Comparison of ENCODE assay signal across 1 cellular context in genomic region chr19:10717356-10718204, GRCh38.
TF ChIP-seq lines count a peak whose summit lies in the region.

Gene DNM2 (plus strand): TSS chr19:10718079. CDS start chr19:10718243, 164 bp downstream.

TF ChIP-seq in K562, 482 proteins besides CTCF, POLR2A, EP300 and RAD21 (continued from another document and continues in another):
- TF ChIP-seq NR0B1 (IDR thresholded peaks at IDR 0.05; ENCODE audit: partially characterized antibody): no peak
- no peak for TF ChIP-seq ZNF76 (CRISPR knock-in tag; IDR thresholded peaks at IDR 0.05; ENCODE audit: borderline replicate concordance)
- no peak for TF ChIP-seq ZBED1 (IDR thresholded peaks at IDR 0.05)
- no peak for TF ChIP-seq ZNF174 (CRISPR knock-in tag; IDR thresholded peaks at IDR 0.05)
- no peak for TF ChIP-seq BRCA1 (IDR thresholded peaks at IDR 0.05)
- no peak for TF ChIP-seq BRCA1 (CRISPR knock-in tag; IDR thresholded peaks at IDR 0.05)
- no peak for TF ChIP-seq ZNF780A (CRISPR knock-in tag; IDR thresholded peaks at IDR 0.05)
- TF ChIP-seq ESRRA (IDR thresholded peaks at IDR 0.05; ENCODE audit: borderline replicate concordance, low read depth): no peak
- TF ChIP-seq E2F5 (CRISPR knock-in tag; IDR thresholded peaks at IDR 0.05): no peak
- no peak for TF ChIP-seq POLR2B (IDR thresholded peaks at IDR 0.05; ENCODE audit: low read depth, partially characterized antibody)
- no peak for TF ChIP-seq ELF2 (CRISPR knock-in tag; IDR thresholded peaks at IDR 0.05)
- TF ChIP-seq ZBTB2 (IDR thresholded peaks at IDR 0.05): no peak
- no peak for TF ChIP-seq TRIM28 (IDR thresholded peaks at IDR 0.05)
- no peak for TF ChIP-seq ZKSCAN3 (CRISPR knock-in tag; IDR thresholded peaks at IDR 0.05)
- no peak for TF ChIP-seq ZNF311 (CRISPR knock-in tag; IDR thresholded peaks at IDR 0.05)
- no peak for TF ChIP-seq BCOR (IDR thresholded peaks at IDR 0.05)
- TF ChIP-seq MTF1 (CRISPR knock-in tag; IDR thresholded peaks at IDR 0.05; ENCODE audit: borderline replicate concordance): no peak
- TF ChIP-seq PREB (CRISPR knock-in tag; IDR thresholded peaks at IDR 0.05): no peak
- TF ChIP-seq ZNF518B (CRISPR knock-in tag; IDR thresholded peaks at IDR 0.05): no peak
- no peak for TF ChIP-seq U2AF2 (optimal IDR thresholded peaks at IDR 0.05; ENCODE audit: low read depth, low read length)
- no peak for TF ChIP-seq MEF2A (IDR thresholded peaks at IDR 0.05; ENCODE audit: control insufficient read depth, low read depth, low read length)
- TF ChIP-seq HBP1 (CRISPR knock-in tag; IDR thresholded peaks at IDR 0.05): no peak
- no peak for TF ChIP-seq GABPB2 (CRISPR knock-in tag; conservative IDR thresholded peaks at IDR 0.05)
- TF ChIP-seq EHMT2 (IDR thresholded peaks at IDR 0.05): no peak
- no peak; the same call in 1 of the 2 replicates for TF ChIP-seq HMGXB4 (CRISPR knock-in tag; IDR thresholded peaks at IDR 0.05)
- peak; percentile 75; the same call in 1 of the 2 replicates for TF ChIP-seq ZBTB7A (IDR thresholded peaks at IDR 0.05; ENCODE audit: borderline replicate concordance, control insufficient read depth, low read depth, low read length)
- no peak; the same call in none of the 2 replicates for TF ChIP-seq TFAP4 (CRISPR knock-in tag; IDR thresholded peaks at IDR 0.05; ENCODE audit: borderline replicate concordance)
- TF ChIP-seq MXD1 (CRISPR knock-in tag; IDR thresholded peaks at IDR 0.05; ENCODE audit: borderline replicate concordance, poor library complexity, severe bottlenecking): no peak
- no peak for TF ChIP-seq E2F3 (CRISPR knock-in tag; IDR thresholded peaks at IDR 0.05)
- no peak for TF ChIP-seq NFIX (CRISPR knock-in tag; IDR thresholded peaks at IDR 0.05; ENCODE audit: low read depth)
- no peak for TF ChIP-seq ARID1B (IDR thresholded peaks at IDR 0.05)
- peak; percentile 100 for TF ChIP-seq SP1 (CRISPR knock-in tag; IDR thresholded peaks at IDR 0.05)
- TF ChIP-seq NUFIP1 (IDR thresholded peaks at IDR 0.05; ENCODE audit: partially characterized antibody): no peak
- no peak for TF ChIP-seq ZEB2 (IDR thresholded peaks at IDR 0.05)
- no peak for TF ChIP-seq ZNF79 (CRISPR knock-in tag; IDR thresholded peaks at IDR 0.05; ENCODE audit: low read depth)
- no peak for TF ChIP-seq ZNF212 (CRISPR knock-in tag; IDR thresholded peaks at IDR 0.05)
- peak; percentile 96; the same call in 1 of the 2 replicates for TF ChIP-seq HDAC6 (IDR thresholded peaks at IDR 0.05; ENCODE audit: low read depth, low read length)
- TF ChIP-seq ZBTB9 (CRISPR knock-in tag; IDR thresholded peaks at IDR 0.05): no peak
- TF ChIP-seq COPS2 (conservative IDR thresholded peaks at IDR 0.05): no peak
- no peak for TF ChIP-seq PCBP2 (IDR thresholded peaks at IDR 0.05; ENCODE audit: low read depth, low read length, poor library complexity, severe bottlenecking)
- TF ChIP-seq KLF1 (tag; IDR thresholded peaks at IDR 0.05): no peak
- no peak for TF ChIP-seq XRCC4 (IDR thresholded peaks at IDR 0.05; ENCODE audit: extremely low read depth, insufficient read depth, insufficient read length)
- no peak for TF ChIP-seq PYGO2 (tag; IDR thresholded peaks at IDR 0.05)
- TF ChIP-seq ETV1 (tag; conservative IDR thresholded peaks at IDR 0.05; ENCODE audit: low read depth): peak; percentile 29; the same call in 1 of the 2 replicates
- peak; percentile 65; the same call in 1 of the 2 replicates for TF ChIP-seq TCF7L2 (IDR thresholded peaks at IDR 0.05; ENCODE audit: low read depth, low read length)
- TF ChIP-seq CCAR2 (IDR thresholded peaks at IDR 0.05; ENCODE audit: low read depth, low read length): no peak
- TF ChIP-seq ZNF785 (CRISPR knock-in tag; IDR thresholded peaks at IDR 0.05): no peak
- no peak for TF ChIP-seq CREBBP (IDR thresholded peaks at IDR 0.05; ENCODE audit: low read depth, low read length)
- TF ChIP-seq GTF2F1 (IDR thresholded peaks at IDR 0.05; ENCODE audit: low read depth, low read length): no peak
- no peak for TF ChIP-seq PHF20 (IDR thresholded peaks at IDR 0.05; ENCODE audit: partially characterized antibody)
- TF ChIP-seq ZNF23 (CRISPR knock-in tag; IDR thresholded peaks at IDR 0.05): no peak
- TF ChIP-seq SIX5 (IDR thresholded peaks at IDR 0.05; ENCODE audit: borderline replicate concordance in 1 of 2, insufficient read depth in 1 of 2, low read depth in 1 of 2, low read length in 2 of 2): peak; percentile 71 to 79
- no peak for TF ChIP-seq SRSF1 (IDR thresholded peaks at IDR 0.05; ENCODE audit: low read depth, low read length)
- no peak for TF ChIP-seq SUPT5H (IDR thresholded peaks at IDR 0.05)
- TF ChIP-seq SAP30 (IDR thresholded peaks at IDR 0.05; ENCODE audit: borderline replicate concordance, insufficient read depth, low read depth, low read length, poor library complexity, severe bottlenecking): no peak
- no peak for TF ChIP-seq MAFK (IDR thresholded peaks at IDR 0.05; ENCODE audit: low read length)
- no peak for TF ChIP-seq CHCHD3 (CRISPR knock-in tag; IDR thresholded peaks at IDR 0.05)
- TF ChIP-seq NCOA2 (IDR thresholded peaks at IDR 0.05; ENCODE audit: partially characterized antibody in 2 of 2): no peak
